ENCODE assay signal across 16 cellular contexts in the genomic region with DNA sequence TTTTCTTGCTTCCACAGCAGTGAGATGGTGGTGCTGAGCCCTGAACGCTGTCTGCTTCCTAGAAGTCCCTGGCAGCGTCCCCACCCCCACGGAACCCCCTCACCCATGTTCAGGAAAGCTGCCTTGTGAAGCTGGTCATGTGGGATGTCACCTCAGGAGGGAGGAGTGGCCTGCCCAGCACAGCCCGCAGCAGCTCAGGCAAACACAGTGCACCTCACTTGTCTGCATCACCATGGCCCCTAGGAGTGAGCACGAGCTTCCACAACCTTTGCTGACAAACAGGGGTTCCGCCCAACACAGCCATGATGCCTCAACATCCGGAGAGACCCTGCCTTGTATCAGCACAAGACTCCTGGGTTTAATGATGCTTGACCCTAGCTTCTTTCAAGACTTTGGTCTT.
DNase-seq lines count a peak whose midpoint lies in the region; ATAC-seq and TF ChIP-seq lines count a peak whose summit lies in the region.
"Had no signal": no experiment of that assay in that cellular context is flagged by ENCODE, and none has a peak within 500 bp of the region (broad histone marks: within the 10 kb centered on the region; RNA-seq: fewer than 3 reads in every experiment).

No MANE protein-coding gene starts in this region.

- peak overlapping the region; percentile 43 for H3K4me3 Mint-ChIP-seq in T-helper 1 cell treated with Interleukin-12 subunit alpha and Interleukin-12 subunit beta and Interleukin-4 antibody, amounts not matched to agents 30 μg/mL and 1 μg/mL, for 36 hours
- no peak overlapping the region for H3K4me3 Mint-ChIP-seq in H9
- H3K4me3 Mint-ChIP-seq: CD14-positive monocyte had no signal

- intact Hi-C loops in esophagus muscularis mucosa (cut with DNase I) = no loop called here

- H3K4me2 ChIP-seq in H9 (ENCODE audit: insufficient read depth, insufficient read length, low read length) (no peak overlapping the region), osteoblast (ENCODE audit: insufficient read depth, low read length) (no peak overlapping the region)

- H3K79me2 ChIP-seq in H9 (ENCODE audit: insufficient read depth, low read length) (no peaks in the 10 kb centered on the region), osteoblast (ENCODE audit: insufficient read depth, low read length) (no peaks in the 10 kb centered on the region)

- H3K27ac ChIP-seq in H9 (ENCODE audit: insufficient read length, low read depth, low read length) (no peak overlapping the region), esophagus muscularis mucosa (replicated peaks in 1 of 4) (peak overlapping the region; percentile 39 to 84 (median 46)), osteoblast (ENCODE audit: low read depth, low read length) (peak overlapping the region; percentile 86)
- H3K27ac ChIP-seq: 22Rv1 had no signal

- no peak for TF ChIP-seq EP300 in esophagus muscularis mucosa (IDR thresholded peaks at IDR 0.05)

- H3K18ac ChIP-seq in H9 (ENCODE audit: insufficient read length, low read depth, low read length) = no peak overlapping the region

- DNase-seq in T-helper 1 cell (no peak), H9 (peak; percentile 41), esophagus muscularis mucosa (ENCODE audit: extremely low spot score) (no peak), osteoblast (ENCODE audit: insufficient read length, low spot score, missing footprints) (no peak), NCI-H2081 (lab: John Stamatoyannopoulos, UW) (no peak)
- DNase-seq: body of pancreas, NCI-H1694 treated with DMSO at 0.1 percent for 48 hours, NCI-H524 treated with DMSO at 0.1 percent for 48 hours, PC-3 had no signal

- no peaks in the 10 kb centered on the region for H3K79me1 ChIP-seq in H9 (ENCODE audit: insufficient read depth, low read depth, low read length, poor library complexity, severe bottlenecking)

- no peak overlapping the region for H2AK5ac ChIP-seq in H9 (ENCODE audit: insufficient read length, low read length)

- no peak overlapping the region for H3K4ac ChIP-seq in H9 (ENCODE audit: low read depth, low read length)

- no peak overlapping the region for H3T11ph ChIP-seq in H9 (ENCODE audit: low read length)

- H4K91ac ChIP-seq in H9 (ENCODE audit: insufficient read length, low read depth, low read length) = no peak overlapping the region

- no peak overlapping the region for H4K8ac ChIP-seq in H9 (replicated peaks; ENCODE audit: insufficient read length, low read depth, low read length)

- WGBS in H9 (ENCODE audit: extremely low coverage, insufficient read length, low lambda C conversion rate) = no CpG with 5 or more reads among the region's 7 CpGs
- 83% methylated on average over 5 of the region's 7 CpGs for WGBS in esophagus muscularis mucosa

- H2BK5ac ChIP-seq in H9 (ENCODE audit: insufficient read length, low read length) = no peak overlapping the region

- H2AFZ ChIP-seq in H9 (ENCODE audit: low read length) = no peak overlapping the region
- H2AFZ ChIP-seq in osteoblast (ENCODE audit: low read length) = no peak overlapping the region

- H3K27me3 ChIP-seq in H9 (ENCODE audit: insufficient read depth, low read length) (no peaks in the 10 kb centered on the region), esophagus muscularis mucosa (no peaks in the 10 kb centered on the region), osteoblast (ENCODE audit: insufficient read depth, low read length) (peaks cover 16% of the 10 kb centered on the region)
- H3K27me3 ChIP-seq: body of pancreas had no signal

- H2BK120ac ChIP-seq in H9 (ENCODE audit: low read depth, low read length, poor library complexity, severe bottlenecking) = no peak overlapping the region

- H4K20me1 ChIP-seq in H9 (ENCODE audit: control insufficient read depth, insufficient read depth, insufficient read length) (no peaks in the 10 kb centered on the region), osteoblast (ENCODE audit: insufficient read depth, low read length) (no peaks in the 10 kb centered on the region)

- no peak overlapping the region for H4K5ac ChIP-seq in H9 (ENCODE audit: insufficient read length, low read depth, low read length)

- TF ChIP-seq CTCF in H9 (conservative IDR thresholded peaks at IDR 0.05) (no peak), esophagus muscularis mucosa (IDR thresholded peaks at IDR 0.05) (no peak), osteoblast (IDR thresholded peaks at IDR 0.05; ENCODE audit: extremely low read depth, low read depth, low read length) (no peak)

- H3K27ac Mint-ChIP-seq in T-helper 1 cell treated with Interleukin-12 subunit alpha and Interleukin-12 subunit beta and Interleukin-4 antibody, amounts not matched to agents 30 μg/mL and 1 μg/mL, for 36 hours = peak overlapping the region; percentile 87
- H3K27ac Mint-ChIP-seq in H9 = peak overlapping the region in 1 of 3 experiments; percentile 92; a peak in 1 of 7 replicates

- H3K23me2 ChIP-seq in H9 (ENCODE audit: insufficient read length, low read depth, low read length, poor library complexity, severe bottlenecking) = no peaks in the 10 kb centered on the region

- H3K4me1 ChIP-seq in H9 (ENCODE audit: insufficient read depth, low read length) = no peaks in the 10 kb centered on the region
- peaks cover 10 to 53% (median 51%) of the 10 kb centered on the region in 4 donors for H3K4me1 ChIP-seq in esophagus muscularis mucosa
- H3K4me1 ChIP-seq in osteoblast (ENCODE audit: insufficient read depth, low read length) = peaks cover 41% of the 10 kb centered on the region
- H3K4me1 ChIP-seq: body of pancreas, HAP-1 had no signal

- TF ChIP-seq POLR2A in esophagus muscularis mucosa (IDR thresholded peaks at IDR 0.05; ENCODE audit: low read depth) = no peak

- H2BK20ac ChIP-seq in H9 (ENCODE audit: low read depth, low read length, poor library complexity, severe bottlenecking) = no peak overlapping the region

- ATAC-seq in GM21423 (IDR thresholded peaks at IDR 0.05; ENCODE audit: unreplicated experiment) = no peak
- no peak for ATAC-seq in HG03097 (IDR thresholded peaks at IDR 0.05; ENCODE audit: low FRiP score, unreplicated experiment)
- ATAC-seq: activated CD4-positive, CD25-positive, alpha-beta regulatory T cell treated with anti-CD3 and anti-CD28 coated beads, Interleukin-2, amount 50 U/mL, for 24 hours had no signal

- peaks cover 17% of the 10 kb centered on the region for H3K4me1 Mint-ChIP-seq in T-helper 1 cell treated with Interleukin-12 subunit alpha and Interleukin-12 subunit beta and Interleukin-4 antibody, amounts not matched to agents 30 μg/mL and 1 μg/mL, for 36 hours (ENCODE audit: low read depth)
- H3K4me1 Mint-ChIP-seq in H9 = peaks cover 2 to 21% of the 10 kb centered on the region in 2 experiments; a peak in 3 of 4 replicates
- H3K4me1 Mint-ChIP-seq: CD14-positive monocyte had no signal

- H3K36me3 Mint-ChIP-seq in T-helper 1 cell treated with Interleukin-12 subunit alpha and Interleukin-12 subunit beta and Interleukin-4 antibody, amounts not matched to agents 30 μg/mL and 1 μg/mL, for 36 hours (ENCODE audit: low read depth) = no peaks in the 10 kb centered on the region
- no peaks in the 10 kb centered on the region for H3K36me3 Mint-ChIP-seq in H9 (ENCODE audit: insufficient read depth in 1 of 3, low read depth in 3 of 3)
- H3K36me3 Mint-ChIP-seq: CD14-positive monocyte had no signal

- H3K9me3 ChIP-seq in H9 (ENCODE audit: control insufficient read depth, low read depth, low read length) (no peaks in the 10 kb centered on the region), esophagus muscularis mucosa (no peaks in the 10 kb centered on the region), osteoblast (ENCODE audit: low read depth, low read length) (no peaks in the 10 kb centered on the region)
- H3K9me3 ChIP-seq: body of pancreas, HAP-1 had no signal

- H3K9ac ChIP-seq in H9 (ENCODE audit: extremely low read depth, insufficient read length, low read length) = no peak overlapping the region

- H2BK15ac ChIP-seq in H9 (ENCODE audit: low read depth, low read length) = no peak overlapping the region

- H3K9me3 Mint-ChIP-seq in T-helper 1 cell treated with Interleukin-12 subunit alpha and Interleukin-12 subunit beta and Interleukin-4 antibody, amounts not matched to agents 30 μg/mL and 1 μg/mL, for 36 hours = no peaks in the 10 kb centered on the region
- peaks cover 0 to 2% of the 10 kb centered on the region in 2 experiments; a peak in 3 of 5 replicates for H3K9me3 Mint-ChIP-seq in H9

- no peak overlapping the region for H3K14ac ChIP-seq in H9 (ENCODE audit: insufficient read depth, low read length)

- no peak overlapping the region for H3K56ac ChIP-seq in H9 (ENCODE audit: insufficient read length, low read depth, low read length)

- no peak overlapping the region for H3K23ac ChIP-seq in H9 (ENCODE audit: insufficient read length, low read depth, low read length)

- H3K4me3 ChIP-seq in esophagus muscularis mucosa (no peak overlapping the region), osteoblast (ENCODE audit: insufficient read depth, low read length) (no peak overlapping the region)
- H3K4me3 ChIP-seq: body of pancreas, HAP-1 had no signal

- no peaks in the 10 kb centered on the region for H3K36me3 ChIP-seq in esophagus muscularis mucosa
- H3K36me3 ChIP-seq in osteoblast (ENCODE audit: insufficient read depth, low read length) = no peaks in the 10 kb centered on the region
- H3K36me3 ChIP-seq: HAP-1 had no signal

- no peaks in the 10 kb centered on the region for H3K27me3 Mint-ChIP-seq in T-helper 1 cell treated with Interleukin-12 subunit alpha and Interleukin-12 subunit beta and Interleukin-4 antibody, amounts not matched to agents 30 μg/mL and 1 μg/mL, for 36 hours (ENCODE audit: low read depth)
- peaks cover 12% of the 10 kb centered on the region for H3K27me3 Mint-ChIP-seq in H9 (ENCODE audit: low read depth)

- no peak overlapping the region for H2BK12ac ChIP-seq in H9 (ENCODE audit: insufficient read length, low read depth, low read length)
